Comparison of ENCODE assay signal across 35 cellular contexts in genomic region chr7:68858497-68858896, GRCh38.
"Had no signal": no experiment of that assay in that cellular context is flagged by ENCODE, and none has a peak within 500 bp of the region (broad histone marks: within the 10 kb centered on the region; RNA-seq: fewer than 3 reads in every experiment).

No MANE protein-coding gene starts in this region.

- H3K27ac ChIP-seq: cardiac muscle cell, VCaP had no signal

- H3K36me3 Mint-ChIP-seq: activated CD8-positive, alpha-beta memory T cell treated with anti-CD3 and anti-CD28 coated beads, Interleukin-2, amount 10 ng/mL, durations not matched to agents 7 days and 5 days; activated naive CD4-positive, alpha-beta T cell treated with anti-CD3 and anti-CD28 coated beads, Interleukin-2, amount 10 ng/mL, durations not matched to agents 7 days and 5 days; activated naive CD4-positive, alpha-beta T cell treated with anti-CD3 and anti-CD28 coated beads, Interleukin-2, amount 50 U/mL, for 24 hours; activated naive CD8-positive, alpha-beta T cell; activated naive CD8-positive, alpha-beta T cell treated with anti-CD3 and anti-CD28 coated beads, Interleukin-2, amount 10 ng/mL, durations not matched to agents 7 days and 5 days; brain had no signal

- FAIRE-seq: bronchial epithelial cell, TTC549 had no signal

- H3K4me3 Mint-ChIP-seq: activated B cell treated with CpG ODN at 0.5 μM for 24 hours; activated CD4-positive, alpha-beta memory T cell treated with anti-CD3 and anti-CD28 coated beads, Interleukin-2, amount 10 ng/mL, durations not matched to agents 7 days and 5 days; activated CD4-positive, alpha-beta T cell treated with anti-CD3 and anti-CD28 coated beads, Interleukin-2, amount 10 ng/mL, durations not matched to agents 7 days and 5 days; activated CD8-positive, alpha-beta memory T cell treated with anti-CD3 and anti-CD28 coated beads, Interleukin-2, amount 10 ng/mL, durations not matched to agents 7 days and 5 days; activated CD8-positive, alpha-beta T cell treated with anti-CD3 and anti-CD28 coated beads, Interleukin-2, amount 10 ng/mL, durations not matched to agents 7 days and 5 days; activated naive CD4-positive, alpha-beta T cell treated with anti-CD3 and anti-CD28 coated beads, Interleukin-2, amount 10 ng/mL, durations not matched to agents 7 days and 5 days; activated naive CD4-positive, alpha-beta T cell treated with anti-CD3 and anti-CD28 coated beads, Interleukin-2, amount 50 U/mL, for 24 hours; activated naive CD8-positive, alpha-beta T cell; activated naive CD8-positive, alpha-beta T cell treated with anti-CD3 and anti-CD28 coated beads, Interleukin-2, amount 10 ng/mL, durations not matched to agents 7 days and 5 days; activated naive CD8-positive, alpha-beta T cell treated with anti-CD3 and anti-CD28 coated beads, Interleukin-2, amount 50 U/mL, for 24 hours; activated T-cell treated with anti-CD3 and anti-CD28 coated beads, Interleukin-2, amount 50 U/mL, for 24 hours; brain; central memory CD8-positive, alpha-beta T cell; T-helper 1 cell treated with Interleukin-12 subunit alpha and Interleukin-12 subunit beta and Interleukin-4 antibody, amounts not matched to agents 30 μg/mL and 1 μg/mL, for 36 hours; T-helper 2 cell treated with Interferon-gamma antibody and Interleukin-4, amounts not matched to agents 5 μg/mL and 100 μg/mL, for 36 hours had no signal

- H3K27me3 ChIP-seq: cardiac muscle cell had no signal

- ATAC-seq: activated CD8-positive, alpha-beta memory T cell treated with anti-CD3 and anti-CD28 coated beads, Interleukin-2, amount 10 ng/mL, durations not matched to agents 7 days and 5 days; activated CD8-positive, alpha-beta T cell treated with anti-CD3 and anti-CD28 coated beads, Interleukin-2, amount 10 ng/mL, durations not matched to agents 7 days and 5 days; activated naive CD8-positive, alpha-beta T cell treated with anti-CD3 and anti-CD28 coated beads, Interleukin-2, amount 50 U/mL, for 24 hours had no signal

- DNase-seq: activated B cell treated with CpG ODN at 0.5 μM for 24 hours; activated CD4-positive, alpha-beta memory T cell treated with anti-CD3 and anti-CD28 coated beads, Interleukin-2, amount 10 ng/mL, durations not matched to agents 7 days and 5 days; activated CD4-positive, alpha-beta T cell treated with anti-CD3 and anti-CD28 coated beads for 4 hours; activated CD4-positive, alpha-beta T cell treated with anti-CD3 and anti-CD28 coated beads, Interleukin-2, amount 10 ng/mL, durations not matched to agents 7 days and 5 days; activated CD4-positive, alpha-beta T cell treated with anti-CD3 and anti-CD28 coated beads, Interleukin-2, amount 50 U/mL, for 48 hours; activated CD4-positive, CD25-positive, alpha-beta regulatory T cell treated with anti-CD3 and anti-CD28 coated beads, Interleukin-2, amount 50 U/mL, for 72 hours; activated CD8-positive, alpha-beta memory T cell treated with anti-CD3 and anti-CD28 coated beads for 24 hours; activated CD8-positive, alpha-beta memory T cell treated with anti-CD3 and anti-CD28 coated beads, Interleukin-2, amount 10 ng/mL, durations not matched to agents 7 days and 5 days; activated CD8-positive, alpha-beta memory T cell treated with anti-CD3 and anti-CD28 coated beads, Interleukin-2, amount 50 U/mL, for 48 hours; activated CD8-positive, alpha-beta T cell treated with anti-CD3 and anti-CD28 coated beads, Interleukin-2, amount 10 ng/mL, durations not matched to agents 7 days and 5 days; activated effector memory CD4-positive, alpha-beta T cell treated with Interleukin-2 at 50 U/mL for 16 hours; activated gamma-delta T cell; activated naive CD4-positive, alpha-beta T cell treated with anti-CD3 and anti-CD28 coated beads, Interleukin-2, amount 10 ng/mL, durations not matched to agents 7 days and 5 days; activated naive CD4-positive, alpha-beta T cell treated with Interleukin-2 at 50 U/mL for 16 hours; activated naive CD8-positive, alpha-beta T cell treated with anti-CD3 and anti-CD28 coated beads, Interleukin-2, amount 10 ng/mL, durations not matched to agents 7 days and 5 days; activated naive CD8-positive, alpha-beta T cell treated with anti-CD3 and anti-CD28 coated beads, Interleukin-2, amount 50 U/mL, for 24 hours; activated T-cell treated with anti-CD3 and anti-CD28 coated beads, Interleukin-2, amount 50 U/mL, for 24 hours; activated T-cell treated with anti-CD3 and anti-CD28 coated beads, Interleukin-2, amount 50 U/mL, for 48 hours; amniotic stem cell; aorta; caudate nucleus; cerebellar nuclear complex; T-helper 2 cell; T-helper 9 cell had no signal

- H3K4me1 Mint-ChIP-seq: activated B cell treated with CpG ODN at 0.5 μM for 24 hours; activated CD4-positive, alpha-beta memory T cell treated with anti-CD3 and anti-CD28 coated beads, Interleukin-2, amount 10 ng/mL, durations not matched to agents 7 days and 5 days; activated CD4-positive, alpha-beta T cell treated with anti-CD3 and anti-CD28 coated beads, Interleukin-2, amount 10 ng/mL, durations not matched to agents 7 days and 5 days; activated CD8-positive, alpha-beta memory T cell treated with anti-CD3 and anti-CD28 coated beads, Interleukin-2, amount 10 ng/mL, durations not matched to agents 7 days and 5 days; activated naive CD4-positive, alpha-beta T cell treated with anti-CD3 and anti-CD28 coated beads, Interleukin-2, amount 10 ng/mL, durations not matched to agents 7 days and 5 days; activated naive CD4-positive, alpha-beta T cell treated with anti-CD3 and anti-CD28 coated beads, Interleukin-2, amount 50 U/mL, for 24 hours; activated naive CD8-positive, alpha-beta T cell treated with anti-CD3 and anti-CD28 coated beads, Interleukin-2, amount 10 ng/mL, durations not matched to agents 7 days and 5 days; activated naive CD8-positive, alpha-beta T cell treated with anti-CD3 and anti-CD28 coated beads, Interleukin-2, amount 50 U/mL, for 24 hours; brain; central memory CD8-positive, alpha-beta T cell had no signal

- H3K4me3 ChIP-seq: cardiac muscle cell had no signal

- H3K36me3 ChIP-seq: cardiac muscle cell had no signal

- H3K27me3 Mint-ChIP-seq: activated B cell treated with CpG ODN at 0.5 μM for 24 hours; activated CD4-positive, alpha-beta memory T cell treated with anti-CD3 and anti-CD28 coated beads, Interleukin-2, amount 10 ng/mL, durations not matched to agents 7 days and 5 days; activated CD4-positive, alpha-beta T cell treated with anti-CD3 and anti-CD28 coated beads, Interleukin-2, amount 10 ng/mL, durations not matched to agents 7 days and 5 days; activated CD8-positive, alpha-beta memory T cell treated with anti-CD3 and anti-CD28 coated beads, Interleukin-2, amount 10 ng/mL, durations not matched to agents 7 days and 5 days; activated naive CD4-positive, alpha-beta T cell treated with anti-CD3 and anti-CD28 coated beads, Interleukin-2, amount 10 ng/mL, durations not matched to agents 7 days and 5 days; activated naive CD4-positive, alpha-beta T cell treated with anti-CD3 and anti-CD28 coated beads, Interleukin-2, amount 50 U/mL, for 24 hours; activated naive CD8-positive, alpha-beta T cell; activated naive CD8-positive, alpha-beta T cell treated with anti-CD3 and anti-CD28 coated beads, Interleukin-2, amount 10 ng/mL, durations not matched to agents 7 days and 5 days; activated naive CD8-positive, alpha-beta T cell treated with anti-CD3 and anti-CD28 coated beads, Interleukin-2, amount 50 U/mL, for 24 hours; activated T-cell treated with anti-CD3 and anti-CD28 coated beads, Interleukin-2, amount 50 U/mL, for 24 hours; central memory CD8-positive, alpha-beta T cell had no signal

- H3K27ac Mint-ChIP-seq: activated B cell treated with CpG ODN at 0.5 μM for 24 hours; activated CD4-positive, alpha-beta memory T cell treated with anti-CD3 and anti-CD28 coated beads, Interleukin-2, amount 10 ng/mL, durations not matched to agents 7 days and 5 days; activated CD4-positive, alpha-beta T cell treated with anti-CD3 and anti-CD28 coated beads, Interleukin-2, amount 10 ng/mL, durations not matched to agents 7 days and 5 days; activated CD8-positive, alpha-beta memory T cell treated with anti-CD3 and anti-CD28 coated beads, Interleukin-2, amount 10 ng/mL, durations not matched to agents 7 days and 5 days; activated CD8-positive, alpha-beta T cell treated with anti-CD3 and anti-CD28 coated beads, Interleukin-2, amount 10 ng/mL, durations not matched to agents 7 days and 5 days; activated naive CD4-positive, alpha-beta T cell treated with anti-CD3 and anti-CD28 coated beads, Interleukin-2, amount 10 ng/mL, durations not matched to agents 7 days and 5 days; activated naive CD4-positive, alpha-beta T cell treated with anti-CD3 and anti-CD28 coated beads, Interleukin-2, amount 50 U/mL, for 24 hours; activated naive CD8-positive, alpha-beta T cell; activated naive CD8-positive, alpha-beta T cell treated with anti-CD3 and anti-CD28 coated beads, Interleukin-2, amount 10 ng/mL, durations not matched to agents 7 days and 5 days; activated naive CD8-positive, alpha-beta T cell treated with anti-CD3 and anti-CD28 coated beads, Interleukin-2, amount 50 U/mL, for 24 hours; activated T-cell treated with anti-CD3 and anti-CD28 coated beads, Interleukin-2, amount 50 U/mL, for 24 hours; activated T-helper 2 cell treated with anti-CD3 and anti-CD28 coated beads, Interferon-gamma antibody, Interleukin-2, Interleukin-4, amounts not matched to agents 10 μg/mL and 5 μg/mL and 100 μg/mL, durations not matched to agents 14 hours and 24 hours and 36 hours; brain; T-helper 1 cell treated with Interleukin-12 subunit alpha and Interleukin-12 subunit beta and Interleukin-4 antibody, amounts not matched to agents 30 μg/mL and 1 μg/mL, for 36 hours; T-helper 2 cell treated with Interferon-gamma antibody and Interleukin-4, amounts not matched to agents 5 μg/mL and 100 μg/mL, for 36 hours had no signal

- H3K9me3 Mint-ChIP-seq: activated naive CD4-positive, alpha-beta T cell treated with anti-CD3 and anti-CD28 coated beads, Interleukin-2, amount 50 U/mL, for 24 hours; central memory CD8-positive, alpha-beta T cell had no signal
